Comparison of ENCODE assay signal across 8 cellular contexts in the genomic region with DNA sequence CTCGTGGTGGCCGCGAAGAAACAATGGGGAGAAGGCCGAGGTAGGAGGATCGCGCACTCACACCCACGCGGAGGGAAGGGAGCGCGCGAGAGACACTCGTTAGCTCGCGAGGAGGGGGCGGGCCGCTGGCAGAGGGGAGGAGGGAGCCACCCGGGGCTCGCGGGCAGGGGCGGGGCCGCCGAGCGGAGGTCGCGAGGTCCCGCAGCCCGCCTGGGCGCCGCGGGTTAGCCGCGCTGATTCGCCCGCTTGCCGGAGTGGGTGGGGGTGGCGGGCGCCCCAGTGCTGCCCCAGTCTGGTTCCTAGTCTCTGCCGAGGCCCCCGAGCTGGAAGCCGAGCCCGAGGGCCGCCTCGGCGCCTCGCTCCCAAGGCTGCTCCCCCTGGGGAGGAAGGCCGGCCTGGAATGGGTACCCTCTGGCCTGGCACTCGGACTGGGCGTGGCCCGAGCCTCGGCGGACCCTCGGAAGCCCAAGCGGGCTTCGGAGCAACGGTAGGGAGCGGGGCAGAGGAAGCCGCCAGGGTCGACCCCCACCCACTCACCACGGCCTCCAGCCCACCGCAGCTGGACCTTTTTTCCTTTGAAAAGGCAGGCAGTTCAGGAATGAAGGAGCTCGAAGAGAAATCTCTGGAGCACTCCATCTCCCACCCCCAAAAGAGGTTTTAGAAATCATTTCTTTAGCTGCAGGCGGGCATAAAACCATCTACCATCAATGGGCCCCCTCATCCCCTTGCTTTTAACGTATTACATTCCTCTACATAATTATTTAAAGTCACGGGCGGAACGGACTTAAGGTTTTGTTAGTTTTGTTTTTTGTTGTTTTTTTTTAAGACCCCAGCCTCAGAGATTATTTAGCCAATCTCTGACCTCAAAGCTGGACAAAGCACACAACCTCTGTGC. TPM values are rescaled to one million over a fixed set of nuclear protein-coding genes. Genes with fewer than 3 reads are reported as not detected.
A peak's percentile ranks its signal among the peaks of the same experiment; 100 is the strongest.
DNase-seq lines count a peak whose midpoint lies in the region; ATAC-seq and TF ChIP-seq lines count a peak whose summit lies in the region.

No MANE protein-coding gene starts in this region.

- no peaks in the 10 kb centered on the region for H3K27me3 ChIP-seq in osteoblast (ENCODE audit: insufficient read depth, low read length)

- no peaks in the 10 kb centered on the region for H3K9me3 ChIP-seq in osteoblast (ENCODE audit: low read depth, low read length)

- peaks cover 39% of the 10 kb centered on the region for H3K79me2 ChIP-seq in osteoblast (ENCODE audit: insufficient read depth, low read length)

- peaks cover 22% of the 10 kb centered on the region for H4K20me1 ChIP-seq in osteoblast (ENCODE audit: insufficient read depth, low read length)

- peak overlapping the region; percentile 90 for H2AFZ ChIP-seq in osteoblast (ENCODE audit: low read length)

- H3K27me3 Mint-ChIP-seq in activated naive CD4-positive, alpha-beta T cell treated with anti-CD3 and anti-CD28 coated beads, Interleukin-2, amount 50 U/mL, for 24 hours: no peaks in the 10 kb centered on the region
- peaks cover 2% of the 10 kb centered on the region for H3K27me3 Mint-ChIP-seq in glutamatergic neuron (ENCODE audit: unreplicated experiment)

- H3K4me1 Mint-ChIP-seq in activated naive CD4-positive, alpha-beta T cell treated with anti-CD3 and anti-CD28 coated beads, Interleukin-2, amount 50 U/mL, for 24 hours: peaks cover 38% of the 10 kb centered on the region
- H3K4me1 Mint-ChIP-seq in glutamatergic neuron (ENCODE audit: low read depth, unreplicated experiment): peaks cover 3% of the 10 kb centered on the region

- peaks cover 12% of the 10 kb centered on the region for H3K4me1 ChIP-seq in osteoblast (ENCODE audit: insufficient read depth, low read length)

- ATAC-seq in GM21786 (IDR thresholded peaks at IDR 0.05; ENCODE audit: unreplicated experiment): peak; percentile 39

- H3K4me2 ChIP-seq in osteoblast (ENCODE audit: insufficient read depth, low read length): peak overlapping the region; percentile 97

- peak overlapping the region; percentile 72 for H3K4me3 Mint-ChIP-seq in activated naive CD4-positive, alpha-beta T cell treated with anti-CD3 and anti-CD28 coated beads, Interleukin-2, amount 50 U/mL, for 24 hours
- H3K4me3 Mint-ChIP-seq in glutamatergic neuron (ENCODE audit: unreplicated experiment): peak overlapping the region; percentile 93

- H3K9me3 Mint-ChIP-seq in activated naive CD4-positive, alpha-beta T cell treated with anti-CD3 and anti-CD28 coated beads, Interleukin-2, amount 50 U/mL, for 24 hours: no peaks in the 10 kb centered on the region
- peaks cover 3% of the 10 kb centered on the region for H3K9me3 Mint-ChIP-seq in glutamatergic neuron (ENCODE audit: unreplicated experiment)

- H3K36me3 Mint-ChIP-seq in activated naive CD4-positive, alpha-beta T cell treated with anti-CD3 and anti-CD28 coated beads, Interleukin-2, amount 50 U/mL, for 24 hours: peaks cover 2% of the 10 kb centered on the region
- H3K36me3 Mint-ChIP-seq in glutamatergic neuron (ENCODE audit: unreplicated experiment): no peaks in the 10 kb centered on the region

- TF ChIP-seq CTCF in LNCaP clone FGC (IDR thresholded peaks at IDR 0.05; ENCODE audit: control insufficient read depth, extremely low read depth, insufficient read depth) (no peak), glutamatergic neuron (IDR thresholded peaks at IDR 0.05; ENCODE audit: partially characterized antibody, unreplicated experiment) (no peak), osteoblast (IDR thresholded peaks at IDR 0.05; ENCODE audit: extremely low read depth, low read depth, low read length) (no peak)

- DNase-seq in DMS79 treated with DMSO at 0.1 percent for 48 hours (lab: John Stamatoyannopoulos, UW) (peak; percentile 88), LNCaP clone FGC (ENCODE audit: low read depth) (no peak), SK-N-DZ (ENCODE audit: low spot score) (peak; percentile 89), glutamatergic neuron (peak; percentile 94), osteoblast (ENCODE audit: insufficient read length, low spot score, missing footprints) (peak; percentile 98)

- peak overlapping the region; percentile 88 for H3K4me3 ChIP-seq in LNCaP clone FGC (ENCODE audit: low read depth, low read length)
- peak overlapping the region; percentile 87 for H3K4me3 ChIP-seq in osteoblast (ENCODE audit: insufficient read depth, low read length)

- H3K36me3 ChIP-seq in osteoblast (ENCODE audit: insufficient read depth, low read length): no peaks in the 10 kb centered on the region

- H3K27ac ChIP-seq in osteoblast (ENCODE audit: low read depth, low read length) (peak overlapping the region; percentile 53), temporal lobe (ENCODE audit: low read depth, low read length) (peak overlapping the region; percentile 61)

- H3K27ac Mint-ChIP-seq in activated naive CD4-positive, alpha-beta T cell treated with anti-CD3 and anti-CD28 coated beads, Interleukin-2, amount 50 U/mL, for 24 hours: peak overlapping the region; percentile 52
- H3K27ac Mint-ChIP-seq in glutamatergic neuron (ENCODE audit: unreplicated experiment): peak overlapping the region; percentile 94

RNA-seq across cellular contexts. Expression of a gene that starts 0.7 kb away (rescaled TPM):
- polyA plus RNA-seq in SK-N-DZ (2014; cell fraction: cytosol; rRNA removed): 30.2 and 36.1 TPM in 2 replicates
- 71.3 and 111 TPM in 2 replicates for polyA plus RNA-seq in SK-N-DZ (2014; cell fraction: nucleus; rRNA removed)
- total RNA-seq in glutamatergic neuron (ENCODE audit: unreplicated experiment): 70.8 TPM
- 42.1 and 44.2 TPM in 2 replicates for total RNA-seq in osteoblast
- 95.1 TPM for total RNA-seq in temporal lobe

RNA-seq across cellular contexts. Expression of a gene that starts 48.6 kb away (rescaled TPM):
- polyA plus RNA-seq in SK-N-DZ (2014; cell fraction: cytosol; rRNA removed): not detected in 2 replicates
- polyA plus RNA-seq in SK-N-DZ (2014; cell fraction: nucleus; rRNA removed): 0.56 TPM in 1 of 2 replicates, not detected in the other
- 3.5 TPM for total RNA-seq in glutamatergic neuron (ENCODE audit: unreplicated experiment)
- total RNA-seq in osteoblast: 73.5 and 74.0 TPM in 2 replicates
- total RNA-seq in temporal lobe: 9.3 TPM
